Comparison of ENCODE assay signal across 1 cellular context in the genomic region with DNA sequence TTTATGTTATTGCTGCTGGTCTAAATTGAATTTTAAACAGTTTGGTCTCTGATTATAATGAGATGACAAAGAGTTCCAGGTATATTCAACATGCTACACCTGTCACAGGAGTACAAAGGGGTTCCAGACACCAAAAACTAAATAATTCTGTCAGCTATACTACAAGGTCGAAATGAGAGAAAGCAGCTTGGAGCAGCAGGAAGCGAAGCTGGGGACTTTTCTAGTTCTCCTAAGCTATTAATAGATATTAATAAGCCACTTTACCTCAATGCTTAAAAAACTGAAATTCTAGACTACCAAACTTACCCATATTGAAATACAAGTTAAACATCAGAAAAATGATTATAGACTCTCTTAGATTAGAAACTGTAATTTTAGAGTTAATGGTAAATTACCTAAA.
TF ChIP-seq lines count a peak whose summit lies in the region.

No MANE protein-coding gene starts in this region.

TF ChIP-seq in GM12878, 131 proteins besides CTCF, POLR2A, EP300 and RAD21 (continued from another document):
- TF ChIP-seq, protein P1, sequence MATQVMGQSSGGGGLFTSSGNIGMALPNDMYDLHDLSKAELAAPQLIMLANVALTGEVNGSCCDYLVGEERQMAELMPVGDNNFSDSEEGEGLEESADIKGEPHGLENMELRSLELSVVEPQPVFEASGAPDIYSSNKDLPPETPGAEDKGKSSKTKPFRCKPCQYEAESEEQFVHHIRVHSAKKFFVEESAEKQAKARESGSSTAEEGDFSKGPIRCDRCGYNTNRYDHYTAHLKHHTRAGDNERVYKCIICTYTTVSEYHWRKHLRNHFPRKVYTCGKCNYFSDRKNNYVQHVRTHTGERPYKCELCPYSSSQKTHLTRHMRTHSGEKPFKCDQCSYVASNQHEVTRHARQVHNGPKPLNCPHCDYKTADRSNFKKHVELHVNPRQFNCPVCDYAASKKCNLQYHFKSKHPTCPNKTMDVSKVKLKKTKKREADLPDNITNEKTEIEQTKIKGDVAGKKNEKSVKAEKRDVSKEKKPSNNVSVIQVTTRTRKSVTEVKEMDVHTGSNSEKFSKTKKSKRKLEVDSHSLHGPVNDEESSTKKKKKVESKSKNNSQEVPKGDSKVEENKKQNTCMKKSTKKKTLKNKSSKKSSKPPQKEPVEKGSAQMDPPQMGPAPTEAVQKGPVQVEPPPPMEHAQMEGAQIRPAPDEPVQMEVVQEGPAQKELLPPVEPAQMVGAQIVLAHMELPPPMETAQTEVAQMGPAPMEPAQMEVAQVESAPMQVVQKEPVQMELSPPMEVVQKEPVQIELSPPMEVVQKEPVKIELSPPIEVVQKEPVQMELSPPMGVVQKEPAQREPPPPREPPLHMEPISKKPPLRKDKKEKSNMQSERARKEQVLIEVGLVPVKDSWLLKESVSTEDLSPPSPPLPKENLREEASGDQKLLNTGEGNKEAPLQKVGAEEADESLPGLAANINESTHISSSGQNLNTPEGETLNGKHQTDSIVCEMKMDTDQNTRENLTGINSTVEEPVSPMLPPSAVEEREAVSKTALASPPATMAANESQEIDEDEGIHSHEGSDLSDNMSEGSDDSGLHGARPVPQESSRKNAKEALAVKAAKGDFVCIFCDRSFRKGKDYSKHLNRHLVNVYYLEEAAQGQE (IDR thresholded peaks at IDR 0.05; ENCODE audit: low read depth, low read length) = no peak
- TF ChIP-seq CHD4 (IDR thresholded peaks at IDR 0.05) (no peak), RELB (IDR thresholded peaks at IDR 0.05; ENCODE audit: low read depth) (no peak), CHD1 (IDR thresholded peaks at IDR 0.05; ENCODE audit: low read depth, low read length) (no peak), FOXK2 (IDR thresholded peaks at IDR 0.05) (no peak), E4F1 (IDR thresholded peaks at IDR 0.05; ENCODE audit: borderline replicate concordance, partially characterized antibody) (no peak), EGR1 (IDR thresholded peaks at IDR 0.05; ENCODE audit: borderline replicate concordance in 1 of 2, low read depth in 2 of 2, low read length in 2 of 2) (no peak), PAX8 (IDR thresholded peaks at IDR 0.05) (no peak), SIX5 (IDR thresholded peaks at IDR 0.05; ENCODE audit: low read depth, low read length, severe bottlenecking) (no peak), RB1 (IDR thresholded peaks at IDR 0.05; ENCODE audit: borderline replicate concordance) (no peak), RUNX3 (IDR thresholded peaks at IDR 0.05; ENCODE audit: low read length) (no peak), MTA3 (IDR thresholded peaks at IDR 0.05; ENCODE audit: borderline replicate concordance, low read length) (no peak)
- TF ChIP-seq, protein P2, sequence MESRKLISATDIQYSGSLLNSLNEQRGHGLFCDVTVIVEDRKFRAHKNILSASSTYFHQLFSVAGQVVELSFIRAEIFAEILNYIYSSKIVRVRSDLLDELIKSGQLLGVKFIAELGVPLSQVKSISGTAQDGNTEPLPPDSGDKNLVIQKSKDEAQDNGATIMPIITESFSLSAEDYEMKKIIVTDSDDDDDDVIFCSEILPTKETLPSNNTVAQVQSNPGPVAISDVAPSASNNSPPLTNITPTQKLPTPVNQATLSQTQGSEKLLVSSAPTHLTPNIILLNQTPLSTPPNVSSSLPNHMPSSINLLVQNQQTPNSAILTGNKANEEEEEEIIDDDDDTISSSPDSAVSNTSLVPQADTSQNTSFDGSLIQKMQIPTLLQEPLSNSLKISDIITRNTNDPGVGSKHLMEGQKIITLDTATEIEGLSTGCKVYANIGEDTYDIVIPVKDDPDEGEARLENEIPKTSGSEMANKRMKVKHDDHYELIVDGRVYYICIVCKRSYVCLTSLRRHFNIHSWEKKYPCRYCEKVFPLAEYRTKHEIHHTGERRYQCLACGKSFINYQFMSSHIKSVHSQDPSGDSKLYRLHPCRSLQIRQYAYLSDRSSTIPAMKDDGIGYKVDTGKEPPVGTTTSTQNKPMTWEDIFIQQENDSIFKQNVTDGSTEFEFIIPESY (IDR thresholded peaks at IDR 0.05) = no peak
- TF ChIP-seq, protein P3, sequence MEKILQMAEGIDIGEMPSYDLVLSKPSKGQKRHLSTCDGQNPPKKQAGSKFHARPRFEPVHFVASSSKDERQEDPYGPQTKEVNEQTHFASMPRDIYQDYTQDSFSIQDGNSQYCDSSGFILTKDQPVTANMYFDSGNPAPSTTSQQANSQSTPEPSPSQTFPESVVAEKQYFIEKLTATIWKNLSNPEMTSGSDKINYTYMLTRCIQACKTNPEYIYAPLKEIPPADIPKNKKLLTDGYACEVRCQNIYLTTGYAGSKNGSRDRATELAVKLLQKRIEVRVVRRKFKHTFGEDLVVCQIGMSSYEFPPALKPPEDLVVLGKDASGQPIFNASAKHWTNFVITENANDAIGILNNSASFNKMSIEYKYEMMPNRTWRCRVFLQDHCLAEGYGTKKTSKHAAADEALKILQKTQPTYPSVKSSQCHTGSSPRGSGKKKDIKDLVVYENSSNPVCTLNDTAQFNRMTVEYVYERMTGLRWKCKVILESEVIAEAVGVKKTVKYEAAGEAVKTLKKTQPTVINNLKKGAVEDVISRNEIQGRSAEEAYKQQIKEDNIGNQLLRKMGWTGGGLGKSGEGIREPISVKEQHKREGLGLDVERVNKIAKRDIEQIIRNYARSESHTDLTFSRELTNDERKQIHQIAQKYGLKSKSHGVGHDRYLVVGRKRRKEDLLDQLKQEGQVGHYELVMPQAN (conservative IDR thresholded peaks at IDR 0.05) = no peak
- TF ChIP-seq, protein P4, sequence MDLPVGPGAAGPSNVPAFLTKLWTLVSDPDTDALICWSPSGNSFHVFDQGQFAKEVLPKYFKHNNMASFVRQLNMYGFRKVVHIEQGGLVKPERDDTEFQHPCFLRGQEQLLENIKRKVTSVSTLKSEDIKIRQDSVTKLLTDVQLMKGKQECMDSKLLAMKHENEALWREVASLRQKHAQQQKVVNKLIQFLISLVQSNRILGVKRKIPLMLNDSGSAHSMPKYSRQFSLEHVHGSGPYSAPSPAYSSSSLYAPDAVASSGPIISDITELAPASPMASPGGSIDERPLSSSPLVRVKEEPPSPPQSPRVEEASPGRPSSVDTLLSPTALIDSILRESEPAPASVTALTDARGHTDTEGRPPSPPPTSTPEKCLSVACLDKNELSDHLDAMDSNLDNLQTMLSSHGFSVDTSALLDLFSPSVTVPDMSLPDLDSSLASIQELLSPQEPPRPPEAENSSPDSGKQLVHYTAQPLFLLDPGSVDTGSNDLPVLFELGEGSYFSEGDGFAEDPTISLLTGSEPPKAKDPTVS (IDR thresholded peaks at IDR 0.05; ENCODE audit: low read depth, low read length) = no peak
